Comparison of ENCODE assay signal across 9 cellular contexts in the genomic region with DNA sequence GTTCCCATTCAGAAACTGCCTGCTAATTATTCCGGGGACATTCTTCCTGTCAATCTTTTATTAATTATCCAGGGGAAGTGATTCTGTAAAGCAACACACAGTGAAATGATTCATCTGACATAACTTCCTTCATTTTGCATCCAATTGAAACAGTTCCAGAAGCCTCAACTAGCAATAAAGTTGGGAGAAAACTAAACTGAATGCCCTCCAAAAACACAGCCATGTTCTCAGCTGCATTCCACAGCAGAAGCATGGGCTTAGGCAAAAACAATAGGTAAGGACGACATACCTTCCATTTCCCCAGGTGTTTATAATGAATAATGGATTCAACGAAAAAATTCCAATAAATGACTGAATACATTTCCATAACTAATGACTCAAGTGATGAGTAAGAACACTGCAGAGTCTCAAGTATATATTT. TPM values are rescaled to one million over a fixed set of nuclear protein-coding genes. Genes with fewer than 3 reads are reported as not detected.
DNase-seq lines count a peak whose midpoint lies in the region; ATAC-seq and TF ChIP-seq lines count a peak whose summit lies in the region.
"Had no signal": no experiment of that assay in that cellular context is flagged by ENCODE, and none has a peak within 500 bp of the region (broad histone marks: within the 10 kb centered on the region; RNA-seq: fewer than 3 reads in every experiment).

No MANE protein-coding gene starts in this region.

- H3K27me3 Mint-ChIP-seq in endodermal cell (ENCODE audit: insufficient read depth): no peaks in the 10 kb centered on the region
- H3K27me3 Mint-ChIP-seq in progenitor cell of endocrine pancreas: no peaks in the 10 kb centered on the region

- no peak for ATAC-seq in HG03097 (IDR thresholded peaks at IDR 0.05; ENCODE audit: low FRiP score, unreplicated experiment)
- no peak for ATAC-seq in HG02623 (IDR thresholded peaks at IDR 0.05; ENCODE audit: unreplicated experiment)

- H3K9me3 ChIP-seq in OCI-LY3 (ENCODE audit: insufficient read depth, low read length) (no peaks in the 10 kb centered on the region), endodermal cell (ENCODE audit: control insufficient read depth, low read length) (no peaks in the 10 kb centered on the region)

- peak overlapping the region; percentile 92 for H3K27ac Mint-ChIP-seq in endodermal cell
- H3K27ac Mint-ChIP-seq in progenitor cell of endocrine pancreas: peak overlapping the region; percentile 82

- H3K9ac ChIP-seq in OCI-LY3 (ENCODE audit: low read length): no peak overlapping the region
- no peak overlapping the region for H3K9ac ChIP-seq in endodermal cell (ENCODE audit: extremely low read depth, low read length, poor library complexity, severe bottlenecking)

- no peak overlapping the region for H3K4me3 ChIP-seq in OCI-LY3 (ENCODE audit: low read length)
- no peak overlapping the region for H3K4me3 ChIP-seq in endodermal cell (ENCODE audit: low read length)

- peaks cover 57% of the 10 kb centered on the region for H3K4me1 ChIP-seq in OCI-LY3 (ENCODE audit: low read length)
- peaks cover 6% of the 10 kb centered on the region for H3K4me1 ChIP-seq in endodermal cell (ENCODE audit: control insufficient read depth, insufficient read depth, low read length)

- peaks cover 3% of the 10 kb centered on the region; the same call in 1 of the 2 replicates for H3K27me3 ChIP-seq in OCI-LY3 (ENCODE audit: low read depth, low read length)
- no peaks in the 10 kb centered on the region for H3K27me3 ChIP-seq in endodermal cell (ENCODE audit: control insufficient read depth, insufficient read depth, low read length, poor library complexity, severe bottlenecking)

- no peak overlapping the region for H2AFZ ChIP-seq in OCI-LY3 (ENCODE audit: low read depth, low read length)

- WGBS in endodermal cell (ENCODE audit: insufficient coverage in 1 of 2, insufficient read length in 1 of 2), 2 experiments: 67 to 100% methylated on average over 1 of the region's 3 CpGs

- H3K4me1 Mint-ChIP-seq in endodermal cell (peaks cover 14% of the 10 kb centered on the region), progenitor cell of endocrine pancreas (ENCODE audit: low read depth) (peaks cover 17% of the 10 kb centered on the region)

- H3K4me3 Mint-ChIP-seq in endodermal cell (no peak overlapping the region), progenitor cell of endocrine pancreas (ENCODE audit: low read depth) (no peak overlapping the region)

- H3K36me3 ChIP-seq in OCI-LY3 (replicated peaks; ENCODE audit: low read depth, low read length) (no peaks in the 10 kb centered on the region), endodermal cell (ENCODE audit: control insufficient read depth, insufficient read depth, low read length) (no peaks in the 10 kb centered on the region)

- H3K9me3 Mint-ChIP-seq in endodermal cell (no peaks in the 10 kb centered on the region), progenitor cell of endocrine pancreas (ENCODE audit: low read depth) (no peaks in the 10 kb centered on the region)

- peak overlapping the region; percentile 5 for H3K4me2 ChIP-seq in OCI-LY3 (ENCODE audit: low read length)

- H3K36me3 Mint-ChIP-seq in endodermal cell (ENCODE audit: low read depth): no peaks in the 10 kb centered on the region
- no peaks in the 10 kb centered on the region for H3K36me3 Mint-ChIP-seq in progenitor cell of endocrine pancreas (ENCODE audit: insufficient read depth)

- no peaks in the 10 kb centered on the region for H4K20me1 ChIP-seq in OCI-LY3 (ENCODE audit: insufficient read depth, low read length)

- TF ChIP-seq CTCF in OCI-LY3 (IDR thresholded peaks at IDR 0.05; ENCODE audit: low read depth, low read length): no peak
- no peak for TF ChIP-seq CTCF in endodermal cell (conservative IDR thresholded peaks at IDR 0.05)
- no peak for TF ChIP-seq CTCF in progenitor cell of endocrine pancreas (IDR thresholded peaks at IDR 0.05; ENCODE audit: unreplicated experiment)

- DNase-seq in ELR (ENCODE audit: low read depth): peak; percentile 65
- DNase-seq in endodermal cell: no peak
- DNase-seq in progenitor cell of endocrine pancreas (ENCODE audit: low spot score, unreplicated experiment): no peak
- DNase-seq in NCI-H2107 treated with DMSO at 0.1 percent for 48 hours (lab: John Stamatoyannopoulos, UW; ENCODE audit: unreplicated experiment): no peak
- no peak for DNase-seq in NCI-H128 (lab: John Stamatoyannopoulos, UW; ENCODE audit: unreplicated experiment)
- DNase-seq: activated effector memory CD4-positive, alpha-beta T cell treated with anti-CD3 and anti-CD28 coated beads, Interleukin-2, amount 50 U/mL, for 16 hours had no signal

- no peak overlapping the region for H3K27ac ChIP-seq in OCI-LY3 (ENCODE audit: low read length)
- H3K27ac ChIP-seq in endodermal cell (ENCODE audit: low read depth, low read length): peak overlapping the region; percentile 48

- H3K79me2 ChIP-seq in OCI-LY3 (ENCODE audit: low read length): no peaks in the 10 kb centered on the region

RNA-seq across cellular contexts. Expression of a gene that starts 36.9 kb away (rescaled TPM):
- total RNA-seq in endodermal cell (10 to 100 TPM; 45.3 to 62.4 TPM), progenitor cell of endocrine pancreas (60.4 and 65.9 TPM in 2 replicates)
- 44.1 TPM for polyA plus RNA-seq in endodermal cell (2013, experiment 1 of 2)
- 34.9 TPM for polyA plus RNA-seq in endodermal cell (2013, experiment 2 of 2)
